Comparison of ENCODE assay signal across 1 cellular context in genomic region chr10:78515037-78515872, GRCh38.
TF ChIP-seq lines count a peak whose summit lies in the region.

No MANE protein-coding gene starts in this region.

TF ChIP-seq in HCT116, 20 proteins besides CTCF, POLR2A, EP300 and RAD21 (continued from another document):
- TF ChIP-seq ATF3 (IDR thresholded peaks at IDR 0.05), result no peak
- TF ChIP-seq EGR1 (IDR thresholded peaks at IDR 0.05; ENCODE audit: low read depth), result no peak
- TF ChIP-seq JUND (IDR thresholded peaks at IDR 0.05), result no peak
- TF ChIP-seq REST (IDR thresholded peaks at IDR 0.05; ENCODE audit: low read depth), result no peak
- TF ChIP-seq TCF7L2 (IDR thresholded peaks at IDR 0.05; ENCODE audit: borderline replicate concordance, extremely low read depth, insufficient read depth, insufficient read length), result no peak
- TF ChIP-seq ELF1 (IDR thresholded peaks at IDR 0.05; ENCODE audit: borderline replicate concordance, low read depth), result no peak
